ENCODE assay signal across 11 cellular contexts in the genomic region with DNA sequence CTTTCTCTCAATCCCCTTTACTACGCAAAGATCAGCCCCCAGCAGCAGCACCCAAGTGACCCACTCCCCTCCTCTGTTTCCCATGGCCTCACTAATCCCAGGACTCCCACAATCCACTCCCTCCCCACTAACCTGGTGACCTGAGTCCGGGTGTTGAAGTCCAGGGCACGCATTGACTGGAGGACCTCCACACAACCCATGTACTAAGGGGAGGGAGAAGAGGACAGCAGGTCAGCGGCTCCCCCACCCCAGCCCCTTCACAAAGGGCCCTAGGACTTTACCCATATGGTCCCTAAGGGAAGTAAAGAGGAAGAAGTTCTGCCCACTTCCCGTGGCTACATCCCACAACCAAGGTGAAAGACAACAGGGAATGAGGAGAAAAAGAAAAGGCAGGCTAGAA. TPM values are rescaled to one million over a fixed set of nuclear protein-coding genes. Genes with fewer than 3 reads are reported as not detected.
A peak's percentile ranks its signal among the peaks of the same experiment; 100 is the strongest.
DNase-seq lines count a peak whose midpoint lies in the region; ATAC-seq and TF ChIP-seq lines count a peak whose summit lies in the region.
"Had no signal": no experiment of that assay in that cellular context is flagged by ENCODE, and none has a peak within 500 bp of the region (broad histone marks: within the 10 kb centered on the region; RNA-seq: fewer than 3 reads in every experiment).

No MANE protein-coding gene starts in this region.

- TF ChIP-seq CTCF in C4-2B (conservative IDR thresholded peaks at IDR 0.05), result no peak
- TF ChIP-seq CTCF in RWPE1 (conservative IDR thresholded peaks at IDR 0.05; ENCODE audit: low read depth), result no peak
- TF ChIP-seq CTCF in ovary (IDR thresholded peaks at IDR 0.05), result no peak

- no peak for DNase-seq in RWPE1 (ENCODE audit: low spot score)
- no peak for DNase-seq in epithelial cell of prostate (ENCODE audit: low read depth, low spot score)
- no peak for DNase-seq in ovary
- DNase-seq in head of caudate nucleus, result no peak
- DNase-seq in midbrain (lab: John Stamatoyannopoulos, UW), result no peak
- DNase-seq in DMS53 (lab: John Stamatoyannopoulos, UW), result no peak
- DNase-seq: activated T-cell treated with anti-CD3 and anti-CD28 coated beads, Interleukin-2, amount 50 U/mL, for 1 hour; NCI-H226 had no signal

- no peaks in the 10 kb centered on the region for H3K27me3 ChIP-seq in ovary

- peaks cover 12% of the 10 kb centered on the region for H3K4me1 ChIP-seq in ovary (ENCODE audit: insufficient read depth)

- H3K9me3 ChIP-seq in ovary, result no peaks in the 10 kb centered on the region
- H3K9me3 ChIP-seq: mucosa of descending colon had no signal

- CTCF ChIA-PET in RWPE1 (lab: Yijun Ruan, JAX), result interaction anchor here (0.6 to 1.9 kb wide), 2 partner anchors 49 to 159 kb away, joined by 3 to 11 read pairs; no protein-coding TSS in a partner anchor

- POLR2A ChIA-PET in RWPE1 (lab: Yijun Ruan, JAX; ENCODE audit: low non-redundant PET), result interaction anchor here (0.6 to 3.9 kb wide), 2 partner anchors 8 to 13 kb away, joined by 3 to 24 read pairs; a partner anchor contains a TSS

- no peak for TF ChIP-seq POLR2A in ovary (IDR thresholded peaks at IDR 0.05)

- intact Hi-C loops in ovary (cut with DNase I) (no loop called here), head of caudate nucleus (cut with DNase I) (loop anchor here (5.0 kb wide), 1 partner anchor 33 kb away; a partner anchor contains a TSS)

- WGBS in ovary, 3 donors, result 21 to 33% (median 23%) methylated on average over 5 of the region's 5 CpGs

- H3K27ac ChIP-seq in C4-2B (peak overlapping the region; percentile 7; the same call in 1 of the 2 replicates), RWPE1 (peak overlapping the region; percentile 100), epithelial cell of prostate (peak overlapping the region; percentile 100), ovary (peak overlapping the region; percentile 49 to 98)

- no peaks in the 10 kb centered on the region for H3K36me3 ChIP-seq in ovary

- ATAC-seq in GM19452 (IDR thresholded peaks at IDR 0.05; ENCODE audit: unreplicated experiment), result no peak
- ATAC-seq: mucosa of descending colon had no signal

- H3K4me3 ChIP-seq in ovary, result peak overlapping the region; percentile 52
- H3K4me3 ChIP-seq: mucosa of descending colon had no signal

- no peak for TF ChIP-seq EP300 in ovary (IDR thresholded peaks at IDR 0.05)

RNA-seq across cellular contexts. Expression of a gene that starts 1.3 kb away (rescaled TPM):
- 100 to 1,000 TPM in 1 of 7 donors, 10 to 100 TPM in 6; 36.8 to 183 (median 80.0) TPM for total RNA-seq in ovary
- polyA plus RNA-seq in ovary, result 100 to 1,000 TPM in 1 of 2 donors, 10 to 100 TPM in 1; 56.8 to 161 TPM

RNA-seq across cellular contexts. Expression of a gene that starts 5.2 kb away (rescaled TPM):
- 10 to 100 TPM; 12.2 to 29.9 (median 24.8) TPM for total RNA-seq in ovary
- polyA plus RNA-seq in ovary, result 10 to 100 TPM; 41.7 to 55.8 TPM

RNA-seq across cellular contexts. Expression of a gene that starts 7.7 kb away (rescaled TPM):
- 10 to 100 TPM; 17.2 to 53.0 (median 42.5) TPM for total RNA-seq in ovary
- polyA plus RNA-seq in ovary, result 10 to 100 TPM; 25.0 to 28.8 TPM

RNA-seq across cellular contexts. Expression of a gene that starts 13.3 kb away (rescaled TPM):
- 100 to 1,000 TPM in 6 of 7 donors, 10 to 100 TPM in 1; 78.7 to 170 (median 120) TPM for total RNA-seq in ovary
- 100 to 1,000 TPM; 105 to 151 TPM for polyA plus RNA-seq in ovary

RNA-seq across cellular contexts. Expression of a gene that starts 13.9 kb away (rescaled TPM):
- 10 to 100 TPM; 11.1 to 30.0 (median 19.9) TPM for total RNA-seq in ovary
- 10 to 100 TPM; 14.2 to 16.4 TPM for polyA plus RNA-seq in ovary

Comparison
In these comparisons a context has a peak if more than half of its experiments do, and no peak if none do; other contexts are left out.
1. H3K27ac ChIP-seq: peak in every context shown above with its lines; median percentile 100 in RWPE1; 100 in epithelial cell of prostate; 74 in ovary; 7 in C4-2B.